Comparison of ENCODE assay signal across 22 cellular contexts in genomic region chr11:28903716-28904115, GRCh38.
DNase-seq lines count a peak whose midpoint lies in the region; ATAC-seq and TF ChIP-seq lines count a peak whose summit lies in the region.
"Had no signal": no experiment of that assay in that cellular context is flagged by ENCODE, and none has a peak within 500 bp of the region (broad histone marks: within the 10 kb centered on the region; RNA-seq: fewer than 3 reads in every experiment).

No MANE protein-coding gene starts in this region.

- H3K4me3 ChIP-seq in SK-N-SH (ENCODE audit: low read depth in 2 of 2, low read length in 1 of 2) (no peak overlapping the region), epithelial cell of esophagus (ENCODE audit: low read length) (no peak overlapping the region)
- no peak overlapping the region for H3K4me3 ChIP-seq in naive thymus-derived CD4-positive, alpha-beta T cell (ENCODE audit: low read length)
- H3K4me3 ChIP-seq: dorsolateral prefrontal cortex, left ventricle myocardium inferior, neural progenitor cell had no signal

- no peaks in the 10 kb centered on the region for H3F3A ChIP-seq in SK-N-SH (replicated peaks; ENCODE audit: insufficient read depth)

- TF ChIP-seq CTCF in SK-N-SH (IDR thresholded peaks at IDR 0.05) (no peak), epithelial cell of esophagus (IDR thresholded peaks at IDR 0.05; ENCODE audit: insufficient read depth, low read depth, low read length, missing control alignments) (no peak)
- TF ChIP-seq CTCF in CD4-positive, alpha-beta T cell (IDR thresholded peaks at IDR 0.05): no peak

- H3K79me2 ChIP-seq in SK-N-SH (ENCODE audit: insufficient read depth): no peaks in the 10 kb centered on the region

- CTCF ChIA-PET in SK-N-SH (lab: Yijun Ruan, JAX): no interaction called here
- CTCF ChIA-PET in naive thymus-derived CD4-positive, alpha-beta T cell (lab: Charles Lee): no interaction called here
- CTCF ChIA-PET in CD4-positive, alpha-beta T cell (lab: Charles Lee): no interaction called here

- H4K20me1 ChIP-seq in SK-N-SH (ENCODE audit: insufficient read depth): no peaks in the 10 kb centered on the region

- POLR2A ChIA-PET in SK-N-SH (lab: Yijun Ruan, JAX): no interaction called here
- POLR2A ChIA-PET in naive thymus-derived CD4-positive, alpha-beta T cell (lab: Charles Lee): no interaction called here
- POLR2A ChIA-PET in CD4-positive, alpha-beta T cell (lab: Charles Lee): no interaction called here

- no peak for ATAC-seq in naive thymus-derived CD4-positive, alpha-beta T cell
- no peak for ATAC-seq in CD4-positive, alpha-beta T cell (ENCODE audit: poor library complexity)
- ATAC-seq: activated naive CD4-positive, alpha-beta T cell treated with anti-CD3 and anti-CD28 coated beads, Interleukin-2, amount 50 U/mL, for 72 hours; HepG2 had no signal

- no peaks in the 10 kb centered on the region for H3K9me3 ChIP-seq in SK-N-SH
- H3K9me3 ChIP-seq in naive thymus-derived CD4-positive, alpha-beta T cell (ENCODE audit: control insufficient read depth in 2 of 3, low read length in 3 of 3): no peaks in the 10 kb centered on the region
- H3K9me3 ChIP-seq in CD4-positive, alpha-beta T cell (ENCODE audit: control insufficient read depth, low read length): no peaks in the 10 kb centered on the region
- H3K9me3 ChIP-seq: left ventricle myocardium inferior had no signal

- no peak overlapping the region for H3K4me3 Mint-ChIP-seq in naive thymus-derived CD4-positive, alpha-beta T cell
- H3K4me3 Mint-ChIP-seq in CD4-positive, alpha-beta T cell: no peak overlapping the region
- H3K4me3 Mint-ChIP-seq: CD4-positive, CD25-positive, alpha-beta regulatory T cell; H9; neural progenitor cell had no signal

- H3K4me2 ChIP-seq in SK-N-SH: 0 out of 2 replicates have a peak overlapping the region, but pooled peaks have one; percentile 51
- H3K4me2 ChIP-seq: neural progenitor cell had no signal

- H3K9me3 Mint-ChIP-seq in naive thymus-derived CD4-positive, alpha-beta T cell: peaks cover 0 to 13% (median 4%) of the 10 kb centered on the region in 11 donors
- H3K9me3 Mint-ChIP-seq in CD4-positive, alpha-beta T cell: peaks cover 4% of the 10 kb centered on the region
- H3K9me3 Mint-ChIP-seq: H9, neural progenitor cell had no signal

- no peaks in the 10 kb centered on the region for H3K27me3 ChIP-seq in SK-N-SH (ENCODE audit: insufficient read depth)
- no peaks in the 10 kb centered on the region for H3K27me3 ChIP-seq in naive thymus-derived CD4-positive, alpha-beta T cell (ENCODE audit: control insufficient read depth in 2 of 2, insufficient read depth in 2 of 2, low read length in 2 of 2)
- no peaks in the 10 kb centered on the region for H3K27me3 ChIP-seq in CD4-positive, alpha-beta T cell (ENCODE audit: control insufficient read depth, insufficient read depth, low read length)
- H3K27me3 ChIP-seq: neural progenitor cell had no signal

- no peaks in the 10 kb centered on the region for H3K27me3 Mint-ChIP-seq in naive thymus-derived CD4-positive, alpha-beta T cell
- H3K27me3 Mint-ChIP-seq in CD4-positive, alpha-beta T cell: no peaks in the 10 kb centered on the region
- H3K27me3 Mint-ChIP-seq: CD4-positive, CD25-positive, alpha-beta regulatory T cell had no signal

- H3K4me1 ChIP-seq in SK-N-SH (ENCODE audit: control insufficient read depth in 1 of 2, insufficient read depth in 2 of 2, low read depth in 1 of 2, low read length in 1 of 2): peaks cover 0 to 7% of the 10 kb centered on the region in 2 experiments; a peak in 1 of 4 replicates
- no peaks in the 10 kb centered on the region for H3K4me1 ChIP-seq in naive thymus-derived CD4-positive, alpha-beta T cell (ENCODE audit: control insufficient read depth in 2 of 2, insufficient read depth in 2 of 2, low read length in 2 of 2)
- H3K4me1 ChIP-seq: left ventricle myocardium inferior, neural progenitor cell had no signal

- H3K4me1 Mint-ChIP-seq in naive thymus-derived CD4-positive, alpha-beta T cell: no peaks in the 10 kb centered on the region
- no peaks in the 10 kb centered on the region for H3K4me1 Mint-ChIP-seq in CD4-positive, alpha-beta T cell (ENCODE audit: low read depth)
- H3K4me1 Mint-ChIP-seq: CD4-positive, CD25-positive, alpha-beta regulatory T cell; H9; neural progenitor cell had no signal

- whole genome bisulfite sequencing in SK-N-SH (ENCODE audit: low lambda C conversion rate): 16% methylated on average over 2 of the region's 2 CpGs

- intact Hi-C loops in naive thymus-derived CD4-positive, alpha-beta T cell (cut with micrococcal nuclease): no loop called here
- intact Hi-C loops in CD4-positive, alpha-beta T cell (cut with DNase I, micrococcal nuclease): no loop called here

- no peaks in the 10 kb centered on the region for H3K36me3 Mint-ChIP-seq in naive thymus-derived CD4-positive, alpha-beta T cell
- H3K36me3 Mint-ChIP-seq in CD4-positive, alpha-beta T cell (ENCODE audit: low read depth): no peaks in the 10 kb centered on the region
- H3K36me3 Mint-ChIP-seq: activated naive CD4-positive, alpha-beta T cell treated with anti-CD3 and anti-CD28 coated beads, Interleukin-2, amount 50 U/mL, for 72 hours; CD4-positive, CD25-positive, alpha-beta regulatory T cell; neural progenitor cell had no signal

- no peak overlapping the region for H3K27ac ChIP-seq in SK-N-SH (ENCODE audit: low read depth in 2 of 2, low read length in 1 of 2)
- no peak overlapping the region for H3K27ac ChIP-seq in naive thymus-derived CD4-positive, alpha-beta T cell (ENCODE audit: low read depth, low read length)
- no peak overlapping the region for H3K27ac ChIP-seq in CD4-positive, alpha-beta T cell (ENCODE audit: low read depth, low read length)
- H3K27ac ChIP-seq: dorsolateral prefrontal cortex, left ventricle myocardium inferior, neural progenitor cell had no signal

- peak overlapping the region; percentile 58; the same call in 1 of the 2 replicates for H2AFZ ChIP-seq in SK-N-SH (ENCODE audit: low read depth)
- H2AFZ ChIP-seq: neural progenitor cell had no signal

- no peak for TF ChIP-seq EP300 in SK-N-SH (IDR thresholded peaks at IDR 0.05; ENCODE audit: borderline replicate concordance in 1 of 2, low read depth in 1 of 2, low read length in 1 of 2)

- peak; percentile 36 for DNase-seq in NCI-H748 (lab: John Stamatoyannopoulos, UW; ENCODE audit: unreplicated experiment)
- no peak for DNase-seq in NCI-H748 treated with DMSO at 0.1 percent for 48 hours (lab: John Stamatoyannopoulos, UW)
- no peak for DNase-seq in SK-N-SH
- DNase-seq in epithelial cell of esophagus (ENCODE audit: low read depth): peak; percentile 33
- DNase-seq in renal cortical epithelial cell (ENCODE audit: low read depth): peak; percentile 23
- no peak for DNase-seq in naive thymus-derived CD4-positive, alpha-beta T cell
- DNase-seq in T-helper 2 cell: no peak
- no peak for DNase-seq in CD4-positive, alpha-beta T cell
- DNase-seq: activated CD8-positive, alpha-beta memory T cell treated with anti-CD3 and anti-CD28 coated beads for 24 hours; activated T-cell treated with anti-CD3 and anti-CD28 coated beads, Interleukin-2, amount 50 U/mL, for 48 hours; CD4-positive, CD25-positive, alpha-beta regulatory T cell; dorsolateral prefrontal cortex; erythroblast; glutamatergic neuron; H9; left ventricle myocardium inferior; NCI-H526; retina; T-helper 9 cell had no signal

- TF ChIP-seq RAD21 in SK-N-SH (IDR thresholded peaks at IDR 0.05; ENCODE audit: low read length): no peak

- peak overlapping the region in 1 of 9 donors; percentile 14 for H3K27ac Mint-ChIP-seq in naive thymus-derived CD4-positive, alpha-beta T cell
- H3K27ac Mint-ChIP-seq in CD4-positive, alpha-beta T cell: no peak overlapping the region
- H3K27ac Mint-ChIP-seq: activated naive CD4-positive, alpha-beta T cell treated with anti-CD3 and anti-CD28 coated beads, Interleukin-2, amount 50 U/mL, for 72 hours; CD4-positive, CD25-positive, alpha-beta regulatory T cell; H9; neural progenitor cell had no signal

- no peaks in the 10 kb centered on the region for H3K36me3 ChIP-seq in SK-N-SH (replicated peaks in 1 of 2; ENCODE audit: control insufficient read depth in 1 of 2, insufficient read depth in 2 of 2, low read length in 1 of 2)
- H3K36me3 ChIP-seq in naive thymus-derived CD4-positive, alpha-beta T cell (ENCODE audit: control insufficient read depth in 2 of 3, insufficient read depth in 3 of 3, low read length in 3 of 3): no peaks in the 10 kb centered on the region
- H3K36me3 ChIP-seq: left ventricle myocardium inferior, neural progenitor cell had no signal

- peak overlapping the region; percentile 16; the same call in 1 of the 2 replicates for H3K9ac ChIP-seq in SK-N-SH
- H3K9ac ChIP-seq: neural progenitor cell had no signal

- H3K9me2 ChIP-seq in SK-N-SH: no peaks in the 10 kb centered on the region

TF ChIP-seq in SK-N-SH, 30 proteins besides CTCF, POLR2A, EP300 and RAD21:
- TF ChIP-seq RFX5 (IDR thresholded peaks at IDR 0.05; ENCODE audit: low read length) (no peak), NRF1 (IDR thresholded peaks at IDR 0.05; ENCODE audit: low read depth, low read length) (no peak), NFIC (IDR thresholded peaks at IDR 0.05; ENCODE audit: borderline replicate concordance) (peak; percentile 73), SMC3 (IDR thresholded peaks at IDR 0.05; ENCODE audit: low read depth, low read length) (no peak), EZH2phosphoT487 (IDR thresholded peaks at IDR 0.05; ENCODE audit: borderline replicate concordance, low read depth) (no peak)
TF ChIP-seq in SK-N-SH: peak in this region for 1.

Comparison
In these comparisons a context has a peak if more than half of its experiments do, and no peak if none do; other contexts are left out.
1. DNase-seq: peak in NCI-H748 (single experiment), epithelial cell of esophagus (single experiment) and renal cortical epithelial cell (single experiment); none in NCI-H748 treated with DMSO at 0.1 percent for 48 hours (single experiment), SK-N-SH (single experiment), naive thymus-derived CD4-positive, alpha-beta T cell (0 of 9), T-helper 2 cell (0 of 5) and CD4-positive, alpha-beta T cell (0 of 10).